ENCODE assay signal across 8 cellular contexts in genomic region chr3:100316656-100317069, GRCh38. TPM values are rescaled to one million over a fixed set of nuclear protein-coding genes. Genes with fewer than 3 reads are reported as not detected.
DNase-seq lines count a peak whose midpoint lies in the region; ATAC-seq and TF ChIP-seq lines count a peak whose summit lies in the region.

No MANE protein-coding gene starts in this region.

- H3K36me3 ChIP-seq in Karpas-422 (ENCODE audit: insufficient read depth, low read length) (no peaks in the 10 kb centered on the region), SU-DHL-6 (ENCODE audit: low read length) (0 out of 2 replicates have a peak, but pooled peaks cover 4% of the 10 kb centered on the region), tibial nerve (peaks cover 0 to 56% (median 0%) of the 10 kb centered on the region in 3 donors)

- H3K4me1 ChIP-seq in Karpas-422 (ENCODE audit: low read length) (peaks cover 16% of the 10 kb centered on the region), tibial nerve (peaks cover 0 to 8% (median 0%) of the 10 kb centered on the region in 4 donors)

- no peak overlapping the region for H3K4me3 Mint-ChIP-seq in memory B cell

- H3K79me2 ChIP-seq in Karpas-422 (ENCODE audit: low read length), result no peaks in the 10 kb centered on the region
- no peaks in the 10 kb centered on the region for H3K79me2 ChIP-seq in SU-DHL-6 (ENCODE audit: insufficient read depth, low read length)

- H3K27ac Mint-ChIP-seq in memory B cell, result no peak overlapping the region

- DNase-seq in NCI-H1436 (lab: John Stamatoyannopoulos, UW) (peak; percentile 38), NCI-H1436 treated with DMSO at 0.1 percent for 48 hours (lab: John Stamatoyannopoulos, UW) (no peak), Karpas-422 (peak; percentile 88), memory B cell (ENCODE audit: low spot score in 2 of 2) (peak; percentile 23 to 32), tibial nerve (ENCODE audit: low spot score in 2 of 2) (peak in 1 of 2 donors; percentile 75)
- DNase-seq in effector CD4-positive, alpha-beta T cell, result peak; percentile 14

- H3K36me3 Mint-ChIP-seq in memory B cell, result peaks cover 12% of the 10 kb centered on the region

- no peaks in the 10 kb centered on the region for H3K27me3 ChIP-seq in Karpas-422 (ENCODE audit: low read length)
- no peaks in the 10 kb centered on the region for H3K27me3 ChIP-seq in SU-DHL-6 (ENCODE audit: low read length)
- H3K27me3 ChIP-seq in tibial nerve, result no peaks in the 10 kb centered on the region

- H3K27me3 Mint-ChIP-seq in memory B cell, result no peaks in the 10 kb centered on the region

- H3K9me3 Mint-ChIP-seq in memory B cell, result no peaks in the 10 kb centered on the region

- H4K20me1 ChIP-seq in Karpas-422 (ENCODE audit: insufficient read depth, low read depth, low read length), result no peaks in the 10 kb centered on the region
- no peaks in the 10 kb centered on the region for H4K20me1 ChIP-seq in SU-DHL-6 (ENCODE audit: low read depth, low read length)

- TF ChIP-seq CTCF in SU-DHL-6 (IDR thresholded peaks at IDR 0.05; ENCODE audit: insufficient read depth, low read length, poor library complexity, severe bottlenecking) (peak; percentile 40), tibial nerve (IDR thresholded peaks at IDR 0.05) (peak; percentile 52 to 74 (median 58))

- no peak for TF ChIP-seq EP300 in tibial nerve (IDR thresholded peaks at IDR 0.05)

- H3K9ac ChIP-seq in Karpas-422 (ENCODE audit: low read length) (no peak overlapping the region), SU-DHL-6 (ENCODE audit: low read length) (no peak overlapping the region)

- 26 to 31% methylated on average over 8 of the region's 8 CpGs for WGBS in tibial nerve, 2 donors

- H3K9me2 ChIP-seq in Karpas-422 (replicated peaks; ENCODE audit: insufficient read depth, low read length), result no peaks in the 10 kb centered on the region
- no peaks in the 10 kb centered on the region for H3K9me2 ChIP-seq in SU-DHL-6 (replicated peaks; ENCODE audit: insufficient read depth, low read length)

- TF ChIP-seq POLR2A in tibial nerve (IDR thresholded peaks at IDR 0.05), result no peak

- H3K4me1 Mint-ChIP-seq in memory B cell, result peaks cover 4% of the 10 kb centered on the region

- ATAC-seq in GM21786 (IDR thresholded peaks at IDR 0.05; ENCODE audit: unreplicated experiment), result peak; percentile 67
- ATAC-seq in memory B cell (ENCODE audit: low read depth), result peak; percentile 60

- peak overlapping the region; percentile 40 for H3K4me2 ChIP-seq in Karpas-422 (ENCODE audit: low read depth, low read length, poor library complexity, severe bottlenecking)
- H3K4me2 ChIP-seq in SU-DHL-6 (ENCODE audit: low read depth, low read length, poor library complexity, severe bottlenecking), result no peak overlapping the region

- no peak overlapping the region for H3K27ac ChIP-seq in Karpas-422 (ENCODE audit: low read length)
- no peak overlapping the region for H3K27ac ChIP-seq in SU-DHL-6 (ENCODE audit: low read depth, low read length)
- no peak overlapping the region for H3K27ac ChIP-seq in tibial nerve

- no peak overlapping the region for H3K4me3 ChIP-seq in Karpas-422 (ENCODE audit: low read length)
- no peak overlapping the region for H3K4me3 ChIP-seq in SU-DHL-6 (ENCODE audit: insufficient read depth, low read length, poor library complexity, severe bottlenecking)
- H3K4me3 ChIP-seq in tibial nerve, result no peak overlapping the region

- peaks cover 13% of the 10 kb centered on the region; the same call in 1 of the 2 replicates for H3F3A ChIP-seq in SU-DHL-6 (ENCODE audit: insufficient read depth)

- H3K9me3 ChIP-seq in Karpas-422 (ENCODE audit: low read length) (no peaks in the 10 kb centered on the region), SU-DHL-6 (ENCODE audit: insufficient read depth, low read length) (no peaks in the 10 kb centered on the region), tibial nerve (no peaks in the 10 kb centered on the region)

- H2AFZ ChIP-seq in Karpas-422 (ENCODE audit: low read length) (no peak overlapping the region), SU-DHL-6 (ENCODE audit: low read depth, low read length, severe bottlenecking) (no peak overlapping the region)

RNA-seq across cellular contexts. Expression of gene NIT2, which starts 17.9 kb away (rescaled TPM):
- total RNA-seq in Karpas-422 (2014; rRNA removed; shearing (Covaris generic); ENCODE audit: low replicate concordance), result 63.2 and 74.5 TPM in 2 replicates
- total RNA-seq in tibial nerve, result 10 to 100 TPM; 32.9 to 43.5 (median 37.4) TPM

RNA-seq across cellular contexts. Expression of gene TBC1D23, which starts 55.9 kb away (rescaled TPM):
- total RNA-seq in Karpas-422 (2014; rRNA removed; shearing (Covaris generic); ENCODE audit: low replicate concordance), result 8.3 and 20.6 TPM in 2 replicates
- 10 to 100 TPM; 21.6 to 32.2 (median 28.2) TPM for total RNA-seq in tibial nerve
